ENCODE assay signal across 8 cellular contexts in genomic region chr16:662597-662996, GRCh38.
"Had no signal": no experiment of that assay in that cellular context is flagged by ENCODE, and none has a peak within 500 bp of the region (broad histone marks: within the 10 kb centered on the region; RNA-seq: fewer than 3 reads in every experiment).

No MANE protein-coding gene starts in this region.

- H3K9me3 Mint-ChIP-seq: HFFc6, IgD-negative memory B cell had no signal

- FAIRE-seq: HepG2 had no signal

- H3K27me3 Mint-ChIP-seq: IgD-negative memory B cell had no signal

- H3K4me3 Mint-ChIP-seq: HFFc6, IgD-negative memory B cell had no signal

- H3K36me3 Mint-ChIP-seq: IgD-negative memory B cell had no signal

- H3K27ac Mint-ChIP-seq: HFFc6, IgD-negative memory B cell had no signal

- DNase-seq: GM23248, GOT3, H7, HFFc6 had no signal

- H3K4me3 ChIP-seq: GM23248, HAP-1 had no signal

- H2AFZ ChIP-seq: GM23248 had no signal

- H3K9ac ChIP-seq: GM23248 had no signal

- H3K27ac ChIP-seq: GM23248, HL-60 had no signal

- H3K9me3 ChIP-seq: HAP-1 had no signal

- ATAC-seq: HepG2 had no signal
